Comparison of ENCODE assay signal across 8 cellular contexts in the genomic region with DNA sequence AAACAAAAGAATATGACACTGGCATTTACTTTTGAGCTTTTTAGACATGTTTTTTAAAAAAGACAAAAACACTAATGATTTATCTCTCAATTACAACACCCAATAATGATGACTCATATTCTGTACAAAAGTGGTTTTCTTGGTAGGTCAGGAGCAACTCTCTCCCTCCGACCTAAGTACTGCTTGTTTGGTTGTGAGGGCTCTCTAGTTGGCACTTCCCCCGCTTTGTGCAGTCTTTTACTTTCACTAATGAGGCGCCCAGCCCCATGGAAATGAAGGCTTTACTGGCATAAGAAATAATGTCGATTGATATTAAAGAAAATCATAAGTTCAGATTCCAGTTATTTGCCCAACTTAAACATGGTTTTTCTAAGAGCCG. TPM values are rescaled to one million over a fixed set of nuclear protein-coding genes. Genes with fewer than 3 reads are reported as not detected.
A peak's percentile ranks its signal among the peaks of the same experiment; 100 is the strongest.
DNase-seq lines count a peak whose midpoint lies in the region; ATAC-seq and TF ChIP-seq lines count a peak whose summit lies in the region.

No MANE protein-coding gene starts in this region.

- peaks cover 12 to 27% (median 23%) of the 10 kb centered on the region in 11 experiments for H3K36me3 ChIP-seq in BLaER1 treated with 17β-estradiol and CSF1 and Interleukin-3, amounts not matched to agents 10 nM and 100 nM
- H3K36me3 ChIP-seq in mesodermal cell (ENCODE audit: control insufficient read depth, insufficient read depth, low read length) (peaks cover 10% of the 10 kb centered on the region), tibial nerve (peaks cover 0 to 18% (median 0%) of the 10 kb centered on the region in 3 donors)

- peak overlapping the region in 6 of 11 experiments; percentile 30 to 90 (median 86); a peak in 9 of 22 replicates for H3K9ac ChIP-seq in BLaER1 treated with 17β-estradiol and CSF1 and Interleukin-3, amounts not matched to agents 10 nM and 100 nM

- TF ChIP-seq CTCF in cardiac fibroblast (IDR thresholded peaks at IDR 0.05; ENCODE audit: low read depth, low read length) (no peak), tibial nerve (IDR thresholded peaks at IDR 0.05) (no peak)

- WGBS in mesodermal cell (ENCODE audit: insufficient coverage in 2 of 2), 2 experiments, result 67% methylated on average over 1 of the region's 5 CpGs; no CpG with 5 or more reads in 1 of the 2 experiments
- 29 to 34% methylated on average over 5 of the region's 5 CpGs for WGBS in tibial nerve, 2 donors

- H3K9me3 ChIP-seq in BLaER1 treated with 17β-estradiol and CSF1 and Interleukin-3, amounts not matched to agents 10 nM and 100 nM (replicated peaks in 1 of 11), result peaks cover 0 to 11% (median 5%) of the 10 kb centered on the region in 11 experiments; a peak in 10 of 22 replicates
- H3K9me3 ChIP-seq in mesodermal cell (ENCODE audit: control insufficient read depth, low read length), result no peaks in the 10 kb centered on the region
- H3K9me3 ChIP-seq in tibial nerve, result no peaks in the 10 kb centered on the region

- H3K4me2 ChIP-seq in BLaER1 treated with 17β-estradiol and CSF1 and Interleukin-3, amounts not matched to agents 10 nM and 100 nM, result peak overlapping the region; percentile 86 to 98 (median 93)

- ATAC-seq in GM18517 (IDR thresholded peaks at IDR 0.05; ENCODE audit: unreplicated experiment), result peak; percentile 39
- peak; percentile 21 for ATAC-seq in HG03460 (IDR thresholded peaks at IDR 0.05; ENCODE audit: unreplicated experiment)
- no peak for ATAC-seq in esophagus mucosa

- H4K20me1 ChIP-seq in BLaER1 treated with 17β-estradiol and CSF1 and Interleukin-3, amounts not matched to agents 10 nM and 100 nM, result peaks cover 0 to 29% (median 15%) of the 10 kb centered on the region in 11 experiments; a peak in 8 of 22 replicates

- H3K4me1 ChIP-seq in BLaER1 treated with 17β-estradiol and CSF1 and Interleukin-3, amounts not matched to agents 10 nM and 100 nM, result peaks cover 21 to 26% (median 25%) of the 10 kb centered on the region in 10 experiments
- H3K4me1 ChIP-seq in mesodermal cell (ENCODE audit: control insufficient read depth, insufficient read depth, low read length, poor library complexity, severe bottlenecking) (no peaks in the 10 kb centered on the region), tibial nerve (peaks cover 0 to 24% (median 2%) of the 10 kb centered on the region in 4 donors)

- TF ChIP-seq POLR2A in tibial nerve (IDR thresholded peaks at IDR 0.05), result no peak

- no peaks in the 10 kb centered on the region for H3K27me3 ChIP-seq in BLaER1 treated with 17β-estradiol and CSF1 and Interleukin-3, amounts not matched to agents 10 nM and 100 nM
- H3K27me3 ChIP-seq in tibial nerve, result no peaks in the 10 kb centered on the region

- peak; percentile 13 for DNase-seq in SKM-1 (lab: John Stamatoyannopoulos, UW; ENCODE audit: unreplicated experiment)
- DNase-seq in cardiac fibroblast (ENCODE audit: low read depth in 2 of 2), result peak; percentile 56 to 58
- DNase-seq in tibial nerve (ENCODE audit: low spot score in 2 of 2), result no peak

- H3K27ac ChIP-seq in BLaER1 treated with 17β-estradiol and CSF1 and Interleukin-3, amounts not matched to agents 10 nM and 100 nM, result peak overlapping the region in 7 of 11 experiments; percentile 7 to 90 (median 57); a peak in 11 of 22 replicates
- H3K27ac ChIP-seq in mesodermal cell (ENCODE audit: low read depth, low read length, severe bottlenecking) (no peak overlapping the region), tibial nerve (peak overlapping the region in 3 of 4 donors; percentile 40 to 93 (median 86))

- H3K4me3 ChIP-seq in BLaER1 treated with 17β-estradiol and CSF1 and Interleukin-3, amounts not matched to agents 10 nM and 100 nM, result peak overlapping the region; percentile 72 to 91 (median 79); a peak in 19 of 20 replicates
- no peak overlapping the region for H3K4me3 ChIP-seq in cardiac fibroblast (replicated peaks in 1 of 2; ENCODE audit: low read depth in 2 of 2, low read length in 2 of 2)
- H3K4me3 ChIP-seq in mesodermal cell (ENCODE audit: extremely low read depth, insufficient read depth, low read length, poor library complexity, severe bottlenecking), result peak overlapping the region; percentile 73
- peak overlapping the region in 3 of 4 donors; percentile 56 to 75 (median 74) for H3K4me3 ChIP-seq in tibial nerve

- TF ChIP-seq EP300 in tibial nerve (IDR thresholded peaks at IDR 0.05), result peak in 1 of 2 donors; percentile 16

RNA-seq across cellular contexts. Expression of a gene that starts 1.3 kb away (rescaled TPM):
- 4.9 TPM for polyA plus RNA-seq in mesodermal cell (2013, experiment 1 of 2)
- 5.9 TPM for polyA plus RNA-seq in mesodermal cell (2013, experiment 2 of 2)
- 10 to 100 TPM; 10.2 to 21.0 (median 12.2) TPM for total RNA-seq in tibial nerve
- 5.7 TPM for total RNA-seq in esophagus mucosa

RNA-seq across cellular contexts. Expression of a gene that starts 13.8 kb away (rescaled TPM):
- polyA plus RNA-seq in mesodermal cell (2013, experiment 1 of 2), result 19.1 TPM
- polyA plus RNA-seq in mesodermal cell (2013, experiment 2 of 2), result 21.4 TPM
- total RNA-seq in tibial nerve (10 to 100 TPM in 2 of 4 donors, 1 to 10 TPM in 2; 4.2 to 16.8 (median 7.8) TPM), esophagus mucosa (10.0 TPM)

Comparison
In these comparisons a context has a peak if more than half of its experiments do, and no peak if none do; other contexts are left out.
1. H3K4me3 ChIP-seq: peak in BLaER1 treated with 17β-estradiol and CSF1 and Interleukin-3, amounts not matched to agents 10 nM and 100 nM (10 of 10), mesodermal cell (single experiment) and tibial nerve (3 of 4); none in cardiac fibroblast (0 of 2).
2. DNase-seq: peak in SKM-1 (single experiment) and cardiac fibroblast (2 of 2); none in tibial nerve (0 of 2).